In genomic region chr5:178546675-178547033, GRCh38 we compare ENCODE assay signal across 1 cellular context.
TF ChIP-seq lines count a peak whose summit lies in the region.

No MANE protein-coding gene starts in this region.

TF ChIP-seq in H1, 55 proteins besides CTCF, POLR2A, EP300 and RAD21:
- TF ChIP-seq ATF2 (IDR thresholded peaks at IDR 0.05; ENCODE audit: low read length), result no peak
- no peak for TF ChIP-seq GTF2F1 (IDR thresholded peaks at IDR 0.05; ENCODE audit: borderline replicate concordance, low read depth, low read length)
- no peak for TF ChIP-seq TAF1 (IDR thresholded peaks at IDR 0.05; ENCODE audit: low read depth, low read length)
- no peak for TF ChIP-seq USF2 (IDR thresholded peaks at IDR 0.05; ENCODE audit: low read length)
- no peak for TF ChIP-seq JUND (IDR thresholded peaks at IDR 0.05; ENCODE audit: low read length)
- no peak for TF ChIP-seq PHF8 (conservative IDR thresholded peaks at IDR 0.05; ENCODE audit: low read depth, low read length)
- no peak for TF ChIP-seq CREB1 (IDR thresholded peaks at IDR 0.05)
- no peak for TF ChIP-seq CBX5 (IDR thresholded peaks at IDR 0.05; ENCODE audit: low read depth, low read length)
- TF ChIP-seq KDM4A (IDR thresholded peaks at IDR 0.05; ENCODE audit: low read depth, low read length, severe bottlenecking), result no peak
- TF ChIP-seq SP1 (IDR thresholded peaks at IDR 0.05; ENCODE audit: low read depth, low read length), result no peak
- TF ChIP-seq SUZ12 (IDR thresholded peaks at IDR 0.05; ENCODE audit: low read length), result no peak
- TF ChIP-seq BRCA1 (IDR thresholded peaks at IDR 0.05; ENCODE audit: low read depth, low read length), result no peak
- no peak for TF ChIP-seq JUN (IDR thresholded peaks at IDR 0.05; ENCODE audit: low read depth, low read length)
- TF ChIP-seq CEBPB (IDR thresholded peaks at IDR 0.05; ENCODE audit: low read depth, low read length), result no peak
- no peak for TF ChIP-seq SIX5 (IDR thresholded peaks at IDR 0.05; ENCODE audit: low read depth, low read length)
